ENCODE assay signal across 10 cellular contexts in genomic region chr12:106304001-106304421, GRCh38. TPM values are rescaled to one million over a fixed set of nuclear protein-coding genes. Genes with fewer than 3 reads are reported as not detected.
DNase-seq lines count a peak whose midpoint lies in the region; ATAC-seq, FAIRE-seq and TF ChIP-seq lines count a peak whose summit lies in the region.
"Had no signal": no experiment of that assay in that cellular context is flagged by ENCODE, and none has a peak within 500 bp of the region (broad histone marks: within the 10 kb centered on the region; RNA-seq: fewer than 3 reads in every experiment).

No MANE protein-coding gene starts in this region.

- H3K36me3 Mint-ChIP-seq in activated naive CD4-positive, alpha-beta T cell treated with anti-CD3 and anti-CD28 coated beads for 36 hours (ENCODE audit: low read depth) = no peaks in the 10 kb centered on the region

- TF ChIP-seq CTCF in kidney (IDR thresholded peaks at IDR 0.05; ENCODE audit: borderline replicate concordance, extremely low read depth, insufficient read depth) = no peak

- intact Hi-C loops in activated naive CD4-positive, alpha-beta T cell treated with anti-CD3 and anti-CD28 coated beads for 36 hours (cut with micrococcal nuclease) = loop anchor here (5.0 to 10.0 kb wide), 6 partner anchors 443 to 1619 kb away; partner anchors contain the start of genes APPL2, C12orf75, TMEM263 and WASHC4
- intact Hi-C loops in kidney (cut with DNase I) = no loop called here

- H3K27me3 Mint-ChIP-seq in activated naive CD4-positive, alpha-beta T cell treated with anti-CD3 and anti-CD28 coated beads for 36 hours (ENCODE audit: low read depth) = no peaks in the 10 kb centered on the region

- peak overlapping the region; percentile 99 for H3K27ac Mint-ChIP-seq in activated naive CD4-positive, alpha-beta T cell treated with anti-CD3 and anti-CD28 coated beads for 36 hours

- peak overlapping the region in 1 of 2 donors; percentile 96 for H3K27ac ChIP-seq in kidney (ENCODE audit: low read depth in 2 of 2, low read length in 2 of 2)

- H3K9ac ChIP-seq in kidney (ENCODE audit: low read length in 2 of 2) = peak overlapping the region in 1 of 2 donors; percentile 59

- H3K4me3 ChIP-seq in kidney (ENCODE audit: low read length in 2 of 2) = peak overlapping the region; percentile 88 to 91

- DNase-seq in NCI-H82 (lab: John Stamatoyannopoulos, UW) (peak; percentile 23), NCI-H82 treated with DMSO at 0.1 percent for 48 hours (lab: John Stamatoyannopoulos, UW; ENCODE audit: unreplicated experiment) (no peak), kidney (no peak)
- peak; percentile 55 for DNase-seq in activated naive CD4-positive, alpha-beta T cell treated with anti-CD3 and anti-CD28 coated beads for 36 hours
- peak; percentile 26 for DNase-seq in stimulated activated naive CD8-positive, alpha-beta T cell treated with anti-CD3 and anti-CD28 coated beads, Interleukin-15, Interleukin-2, amounts not matched to agents 100 U/mL and 50 U/mL, for 24 hours

- ATAC-seq in stimulated activated naive CD8-positive, alpha-beta T cell treated with anti-CD3 and anti-CD28 coated beads, Interleukin-15, Interleukin-2, amounts not matched to agents 100 U/mL and 50 U/mL, for 24 hours = no peak
- ATAC-seq in GM21423 (IDR thresholded peaks at IDR 0.05; ENCODE audit: unreplicated experiment) (no peak), HG02852 (IDR thresholded peaks at IDR 0.05; ENCODE audit: unreplicated experiment) (no peak), HG03045 (IDR thresholded peaks at IDR 0.05; ENCODE audit: unreplicated experiment) (no peak)

- FAIRE-seq in kidney (lab: Jason Lieb, UNC) = no peak

- H3K4me1 ChIP-seq in kidney (ENCODE audit: control insufficient read depth in 1 of 2, insufficient read depth in 1 of 2, low read depth in 1 of 2, low read length in 2 of 2) = peaks cover 5 to 12% of the 10 kb centered on the region in 2 donors

- H3K9me3 Mint-ChIP-seq in activated naive CD4-positive, alpha-beta T cell treated with anti-CD3 and anti-CD28 coated beads for 36 hours = no peaks in the 10 kb centered on the region

- peak overlapping the region; percentile 93 for H3K4me3 Mint-ChIP-seq in activated naive CD4-positive, alpha-beta T cell treated with anti-CD3 and anti-CD28 coated beads for 36 hours

- no peaks in the 10 kb centered on the region for H3K36me3 ChIP-seq in kidney (ENCODE audit: control insufficient read depth in 1 of 2, insufficient read depth in 2 of 2, low read length in 2 of 2)
- H3K36me3 ChIP-seq: adrenal gland, BE2C had no signal

- CTCF ChIA-PET in activated naive CD4-positive, alpha-beta T cell treated with anti-CD3 and anti-CD28 coated beads for 36 hours (lab: Charles Lee) = interaction anchor here (1.3 to 2.0 kb wide), 2 partner anchors 9 to 53 kb away, joined by 3 to 7 read pairs; partner anchors contain the start of gene POLR3B

- H3K4me1 Mint-ChIP-seq in activated naive CD4-positive, alpha-beta T cell treated with anti-CD3 and anti-CD28 coated beads for 36 hours (ENCODE audit: low read depth) = peaks cover 66% of the 10 kb centered on the region

- H3K9me3 ChIP-seq in kidney (ENCODE audit: control insufficient read depth in 1 of 2, low read length in 2 of 2) = no peaks in the 10 kb centered on the region
- H3K9me3 ChIP-seq: adrenal gland had no signal

RNA-seq across cellular contexts. Expression of gene TCP11L2, which starts 1.5 kb away (rescaled TPM):
- 10 to 100 TPM in 1 of 2 experiments, 1 to 10 TPM in 1; 9.2 to 10.3 TPM for total RNA-seq in activated naive CD4-positive, alpha-beta T cell treated with anti-CD3 and anti-CD28 coated beads for 36 hours
- total RNA-seq in kidney = 34.5 TPM
- polyA plus RNA-seq in kidney (ENCODE audit: insufficient read depth, low read depth, low replicate concordance) = 2.3 TPM

RNA-seq across cellular contexts. Expression of gene POLR3B, which starts 53.5 kb away (rescaled TPM):
- total RNA-seq in activated naive CD4-positive, alpha-beta T cell treated with anti-CD3 and anti-CD28 coated beads for 36 hours = 1 to 10 TPM; 6.4 to 6.8 TPM
- total RNA-seq in kidney = 9.7 TPM
- polyA plus RNA-seq in kidney (ENCODE audit: insufficient read depth, low read depth, low replicate concordance) = 5.2 TPM

RNA-seq across cellular contexts. Expression of gene CKAP4, which starts 56.2 kb away (rescaled TPM):
- 10 to 100 TPM; 19.0 to 19.1 TPM for total RNA-seq in activated naive CD4-positive, alpha-beta T cell treated with anti-CD3 and anti-CD28 coated beads for 36 hours
- total RNA-seq in kidney = 43.0 TPM
- 29.2 TPM for polyA plus RNA-seq in kidney (ENCODE audit: insufficient read depth, low read depth, low replicate concordance)

Comparison
In these comparisons a context has a peak if more than half of its experiments do, and no peak if none do; other contexts are left out.
1. DNase-seq: peak in NCI-H82 (single experiment), activated naive CD4-positive, alpha-beta T cell treated with anti-CD3 and anti-CD28 coated beads for 36 hours (single experiment) and stimulated activated naive CD8-positive, alpha-beta T cell treated with anti-CD3 and anti-CD28 coated beads, Interleukin-15, Interleukin-2, amounts not matched to agents 100 U/mL and 50 U/mL, for 24 hours (single experiment); none in NCI-H82 treated with DMSO at 0.1 percent for 48 hours (single experiment) and kidney (single experiment).